8 cellular contexts compared by ENCODE assay signal in genomic region chr10:116444527-116445142, GRCh38. TPM values are rescaled to one million over a fixed set of nuclear protein-coding genes. Genes with fewer than 3 reads are reported as not detected.
DNase-seq lines count a peak whose midpoint lies in the region; ATAC-seq and TF ChIP-seq lines count a peak whose summit lies in the region.

No MANE protein-coding gene starts in this region.

- peaks cover 3% of the 10 kb centered on the region for H3K4me1 ChIP-seq in suprapubic skin

- WGBS in suprapubic skin = 61% methylated on average over 4 of the region's 4 CpGs

- TF ChIP-seq CTCF in RWPE1 (conservative IDR thresholded peaks at IDR 0.05; ENCODE audit: low read depth) (peak; percentile 84), suprapubic skin (IDR thresholded peaks at IDR 0.05) (peak; percentile 35 to 66)

- TF ChIP-seq POLR2A in suprapubic skin (IDR thresholded peaks at IDR 0.05) = no peak

- no peak for TF ChIP-seq EP300 in suprapubic skin (IDR thresholded peaks at IDR 0.05)

- H3K27ac ChIP-seq in RWPE1 = no peak overlapping the region
- no peak overlapping the region for H3K27ac ChIP-seq in suprapubic skin

- peak; percentile 69 for ATAC-seq in GM18517 (IDR thresholded peaks at IDR 0.05; ENCODE audit: unreplicated experiment)
- peak; percentile 79 for ATAC-seq in HG03064 (IDR thresholded peaks at IDR 0.05; ENCODE audit: low read depth, unreplicated experiment)
- ATAC-seq in effector memory CD8-positive, alpha-beta T cell (replicated peaks) = no peak
- no peak for ATAC-seq in activated CD4-positive, CD25-positive, alpha-beta regulatory T cell treated with anti-CD3 and anti-CD28 coated beads, Interleukin-2, amount 50 U/mL, for 24 hours

- no peaks in the 10 kb centered on the region for H3K36me3 Mint-ChIP-seq in effector memory CD8-positive, alpha-beta T cell (ENCODE audit: insufficient read depth)

- H3K4me3 ChIP-seq in suprapubic skin = no peak overlapping the region

- CTCF ChIA-PET in RWPE1 (lab: Yijun Ruan, JAX) = interaction anchor here (0.6 to 0.8 kb wide), 3 partner anchors 14 to 218 kb away, joined by 3 to 4 read pairs (median 4); no protein-coding TSS in a partner anchor

- DNase-seq in Caki2 (ENCODE audit: low read depth) (peak; percentile 28), RWPE1 (ENCODE audit: low spot score) (peak; percentile 34), globus pallidus (ENCODE audit: low spot score) (peak; percentile 20), suprapubic skin (ENCODE audit: low spot score in 2 of 2) (no peak)
- DNase-seq in effector memory CD8-positive, alpha-beta T cell = no peak

- no peak overlapping the region for H3K4me3 Mint-ChIP-seq in effector memory CD8-positive, alpha-beta T cell

- no peak overlapping the region for H3K27ac Mint-ChIP-seq in effector memory CD8-positive, alpha-beta T cell

- no peaks in the 10 kb centered on the region for H3K9me3 ChIP-seq in suprapubic skin

- H3K27me3 ChIP-seq in suprapubic skin = no peaks in the 10 kb centered on the region

- H3K36me3 ChIP-seq in suprapubic skin = no peaks in the 10 kb centered on the region

- H3K4me1 Mint-ChIP-seq in effector memory CD8-positive, alpha-beta T cell (ENCODE audit: low read depth in 2 of 2) = no peaks in the 10 kb centered on the region

- in situ Hi-C loops in Caki2 (cut with HindIII; ENCODE audit: low pct_unique_long_range_greater_than_20kb, low sequenced_read_pairs) = no loop called here

- peaks cover 0 to 7% of the 10 kb centered on the region in 2 donors for H3K9me3 Mint-ChIP-seq in effector memory CD8-positive, alpha-beta T cell

- H3K27me3 Mint-ChIP-seq in effector memory CD8-positive, alpha-beta T cell = no peaks in the 10 kb centered on the region

- POLR2A ChIA-PET in RWPE1 (lab: Yijun Ruan, JAX; ENCODE audit: low non-redundant PET) = no interaction called here

RNA-seq across cellular contexts. Expression of gene PNLIPRP3, which starts 17.0 kb away (rescaled TPM):
- total RNA-seq in Caki2 (2014; rRNA removed; shearing (Covaris generic); ENCODE audit: low replicate concordance) = not detected in 2 replicates
- 10 to 100 TPM; 27.4 to 53.9 (median 48.8) TPM for total RNA-seq in suprapubic skin

Comparison
In these comparisons a context has a peak if more than half of its experiments do, and no peak if none do; other contexts are left out.
1. DNase-seq: peak in Caki2 (single experiment), RWPE1 (single experiment) and globus pallidus (single experiment); none in suprapubic skin (0 of 2) and effector memory CD8-positive, alpha-beta T cell (0 of 3).
2. ATAC-seq: peak in GM18517 (single experiment) and HG03064 (single experiment); none in effector memory CD8-positive, alpha-beta T cell (single experiment) and activated CD4-positive, CD25-positive, alpha-beta regulatory T cell treated with anti-CD3 and anti-CD28 coated beads, Interleukin-2, amount 50 U/mL, for 24 hours (0 of 2).
3. RNA of gene PNLIPRP3, which starts 17.0 kb away (total RNA-seq): 27.4 to 53.9 TPM in suprapubic skin; not detected in Caki2; every median in the first group is over 10 times any median in the second.